20 cellular contexts compared by ENCODE assay signal in the genomic region with DNA sequence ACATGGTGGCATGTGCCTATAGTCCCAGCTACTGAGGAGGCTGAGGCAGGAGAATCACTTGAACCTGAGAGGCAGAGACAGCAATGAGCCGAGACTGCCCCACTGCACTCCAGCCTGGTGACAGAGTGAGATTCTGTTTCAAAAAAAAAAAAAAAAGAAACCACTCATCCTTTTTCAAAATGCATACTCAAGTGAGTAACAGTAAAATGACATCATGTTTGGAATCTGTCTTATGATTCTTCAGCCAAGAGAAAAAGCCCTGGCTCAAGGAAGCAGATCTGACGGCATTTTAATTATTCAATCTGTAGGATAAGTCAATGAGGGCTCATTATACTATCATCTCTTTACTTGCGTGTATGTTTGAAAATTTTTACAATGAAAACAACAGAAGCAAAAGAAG.
DNase-seq lines count a peak whose midpoint lies in the region; ATAC-seq lines count a peak whose summit lies in the region.
"Had no signal": no experiment of that assay in that cellular context is flagged by ENCODE, and none has a peak within 500 bp of the region (broad histone marks: within the 10 kb centered on the region; RNA-seq: fewer than 3 reads in every experiment).

No MANE protein-coding gene starts in this region.

- no peak overlapping the region for H3K4me3 ChIP-seq in ACC112 (ENCODE audit: low read depth, low read length)
- H3K4me3 ChIP-seq: A549, dorsolateral prefrontal cortex, upper lobe of right lung had no signal

- H3K27ac ChIP-seq in ACC112 (ENCODE audit: low read depth, low read length) = no peak overlapping the region
- H3K27ac ChIP-seq: A549, dorsolateral prefrontal cortex, upper lobe of right lung had no signal

- no peaks in the 10 kb centered on the region for H3K4me1 ChIP-seq in ACC112 (ENCODE audit: control insufficient read depth, insufficient read depth, low read length, unreplicated experiment)
- H3K4me1 ChIP-seq: A549, upper lobe of right lung had no signal

- ATAC-seq in HG03135 (IDR thresholded peaks at IDR 0.05; ENCODE audit: unreplicated experiment) = no peak
- ATAC-seq: activated CD4-positive, CD25-positive, alpha-beta regulatory T cell treated with anti-CD3 and anti-CD28 coated beads, Interleukin-2, amount 50 U/mL, for 24 hours; CD8-positive, alpha-beta T cell; left colon; upper lobe of right lung had no signal

- DNase-seq in GM04504 (ENCODE audit: low read depth) (peak; percentile 29), astrocyte of the hippocampus (ENCODE audit: low read depth, low spot score) (peak; percentile 38), kidney glomerular epithelial cell (lab: John Stamatoyannopoulos, UW) (peak; percentile 11), NCI-H1048 (lab: John Stamatoyannopoulos, UW) (no peak)
- no peak for DNase-seq in stimulated activated CD4-positive, alpha-beta T cell treated with anti-CD3 and anti-CD28 coated beads, Interleukin-12 subunit alpha, Interleukin-12 subunit beta, amount 100 ng/mL, for 4 hours
- no peak for DNase-seq in stimulated activated CD4-positive, alpha-beta T cell treated with anti-CD3 and anti-CD28 coated beads, Interleukin-4, amount 100 ng/mL, for 24 hours
- DNase-seq: activated effector memory CD4-positive, alpha-beta T cell treated with anti-CD3 and anti-CD28 coated beads, Interleukin-2, amount 50 U/mL, for 16 hours; anterior cingulate cortex; CD8-positive, alpha-beta T cell; hypothalamus; left colon; NCI-H510A treated with DMSO at 0.1 percent for 48 hours; SIG-M5; stimulated activated naive CD4-positive, alpha-beta T cell treated with Interleukin-2 at 50 U/mL for 16 hours; upper lobe of right lung had no signal

- H3K79me2 ChIP-seq in ACC112 (ENCODE audit: control insufficient read depth, insufficient read depth, low read length, unreplicated experiment) = no peaks in the 10 kb centered on the region

- H3K27me3 ChIP-seq in ACC112 (ENCODE audit: insufficient read depth, low read length) = no peaks in the 10 kb centered on the region
- H3K27me3 ChIP-seq: upper lobe of right lung had no signal

- H2AFZ ChIP-seq in ACC112 (ENCODE audit: low read length, unreplicated experiment) = peak overlapping the region; percentile 50

- H3K36me3 ChIP-seq in ACC112 (ENCODE audit: insufficient read depth, low read length) = no peaks in the 10 kb centered on the region
- H3K36me3 ChIP-seq: upper lobe of right lung had no signal

Comparison
In these comparisons a context has a peak if more than half of its experiments do, and no peak if none do; other contexts are left out.
1. DNase-seq: peak in GM04504 (single experiment), astrocyte of the hippocampus (single experiment) and kidney glomerular epithelial cell (single experiment); none in stimulated activated CD4-positive, alpha-beta T cell treated with anti-CD3 and anti-CD28 coated beads, Interleukin-12 subunit alpha, Interleukin-12 subunit beta, amount 100 ng/mL, for 4 hours (single experiment), stimulated activated CD4-positive, alpha-beta T cell treated with anti-CD3 and anti-CD28 coated beads, Interleukin-4, amount 100 ng/mL, for 24 hours (single experiment) and NCI-H1048 (single experiment).